In the genomic region with DNA sequence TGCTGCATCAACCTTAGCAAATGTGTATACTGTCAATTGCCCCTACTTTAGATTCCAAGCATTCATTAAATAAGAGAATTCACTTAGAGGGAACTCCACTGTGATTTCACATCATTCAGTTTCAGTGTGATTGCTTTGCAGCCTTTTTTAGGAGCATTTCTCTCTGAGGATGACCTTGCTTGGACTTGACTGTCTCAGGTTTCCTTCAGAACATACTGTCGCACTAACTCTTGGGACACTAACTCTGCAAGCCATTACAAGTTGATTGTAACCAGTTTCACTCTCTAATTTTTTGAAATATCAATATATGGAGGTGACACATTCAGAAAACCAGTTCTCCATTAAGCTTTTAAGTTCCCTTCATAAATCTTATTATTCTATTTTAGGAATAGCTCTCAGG, we compare ENCODE assay signal across 31 cellular contexts.
"Had no signal": no experiment of that assay in that cellular context is flagged by ENCODE, and none has a peak within 500 bp of the region (broad histone marks: within the 10 kb centered on the region; RNA-seq: fewer than 3 reads in every experiment).

No MANE protein-coding gene starts in this region.

- H3K4me3 ChIP-seq: hepatocyte, left ventricle myocardium inferior, lung, neural progenitor cell, sigmoid colon, spleen, stomach, testis, thyroid gland, transverse colon, upper lobe of left lung, vagina had no signal

- H3K4me3 Mint-ChIP-seq: mesothelial cell of epicardium; naive B cell; natural killer cell; nephron progenitor cell; neural progenitor cell; stimulated activated memory B cell treated with anti-CD40 and anti-IgM and Interleukin-4, amounts not matched to agents 10 μg/mL and 1 μg/mL and 100 μg/mL, for 72 hours had no signal

- H3K27ac ChIP-seq: hepatocyte, left ventricle myocardium inferior, neural progenitor cell, neutrophil, parathyroid adenoma, sigmoid colon, spleen, stomach, testis, thyroid gland, transverse colon, upper lobe of left lung, vagina had no signal

- H3K36me3 Mint-ChIP-seq: neural progenitor cell had no signal

- H3K27me3 ChIP-seq: hepatocyte, sigmoid colon, spleen, stomach, testis, thyroid gland, transverse colon, upper lobe of left lung, vagina had no signal

- H3K4me1 ChIP-seq: neural progenitor cell, sigmoid colon, vagina had no signal

- H3K4me1 Mint-ChIP-seq: neural progenitor cell had no signal

- ATAC-seq: left cardiac atrium; natural killer cell; right cardiac atrium; stimulated activated memory B cell treated with anti-CD40 and anti-IgM and Interleukin-4, amounts not matched to agents 10 μg/mL and 1 μg/mL and 100 μg/mL, for 72 hours; stimulated activated naive CD8-positive, alpha-beta T cell treated with anti-CD3 and anti-CD28 coated beads, Interleukin-15, Interleukin-2, amounts not matched to agents 100 U/mL and 50 U/mL, for 24 hours had no signal

- H3K27me3 Mint-ChIP-seq: naive B cell; stimulated activated memory B cell treated with anti-CD40 and anti-IgM and Interleukin-4, amounts not matched to agents 10 μg/mL and 1 μg/mL and 100 μg/mL, for 72 hours had no signal

- H3K9me3 ChIP-seq: testis, thyroid gland had no signal

- DNase-seq: islet precursor cell; kidney glomerular epithelial cell; left cardiac atrium; left ventricle myocardium inferior; mesendoderm; naive B cell; natural killer cell; nephron progenitor cell; occipital lobe; retina; right cardiac atrium; sigmoid colon; small intestine; spleen; stimulated activated CD4-positive, alpha-beta T cell treated with anti-CD3 and anti-CD28 coated beads, Interleukin-4, amount 100 ng/mL, for 4 hours; stimulated activated CD8-positive, alpha-beta memory T cell treated with anti-CD3 and anti-CD28 coated beads, Interleukin-4, amount 100 ng/mL, for 48 hours; stimulated activated naive CD8-positive, alpha-beta T cell treated with anti-CD3 and anti-CD28 coated beads, Interleukin-15, Interleukin-2, amounts not matched to agents 100 U/mL and 50 U/mL, for 24 hours; stomach; testis; thyroid gland; transverse colon; upper lobe of left lung had no signal

- H3K27ac Mint-ChIP-seq: mesothelial cell of epicardium; naive B cell; natural killer cell; nephron progenitor cell; neural progenitor cell; progenitor cell of endocrine pancreas; stimulated activated memory B cell treated with anti-CD40 and anti-IgM and Interleukin-4, amounts not matched to agents 10 μg/mL and 1 μg/mL and 100 μg/mL, for 72 hours had no signal

- H3K36me3 ChIP-seq: left ventricle myocardium inferior, neural progenitor cell, neutrophil, sigmoid colon, spleen, stomach, thyroid gland, transverse colon, upper lobe of left lung, vagina had no signal
